1 cellular context compared by ENCODE assay signal in genomic region chr11:65961267-65962135, GRCh38.
TF ChIP-seq lines count a peak whose summit lies in the region.

A gene with protein sequence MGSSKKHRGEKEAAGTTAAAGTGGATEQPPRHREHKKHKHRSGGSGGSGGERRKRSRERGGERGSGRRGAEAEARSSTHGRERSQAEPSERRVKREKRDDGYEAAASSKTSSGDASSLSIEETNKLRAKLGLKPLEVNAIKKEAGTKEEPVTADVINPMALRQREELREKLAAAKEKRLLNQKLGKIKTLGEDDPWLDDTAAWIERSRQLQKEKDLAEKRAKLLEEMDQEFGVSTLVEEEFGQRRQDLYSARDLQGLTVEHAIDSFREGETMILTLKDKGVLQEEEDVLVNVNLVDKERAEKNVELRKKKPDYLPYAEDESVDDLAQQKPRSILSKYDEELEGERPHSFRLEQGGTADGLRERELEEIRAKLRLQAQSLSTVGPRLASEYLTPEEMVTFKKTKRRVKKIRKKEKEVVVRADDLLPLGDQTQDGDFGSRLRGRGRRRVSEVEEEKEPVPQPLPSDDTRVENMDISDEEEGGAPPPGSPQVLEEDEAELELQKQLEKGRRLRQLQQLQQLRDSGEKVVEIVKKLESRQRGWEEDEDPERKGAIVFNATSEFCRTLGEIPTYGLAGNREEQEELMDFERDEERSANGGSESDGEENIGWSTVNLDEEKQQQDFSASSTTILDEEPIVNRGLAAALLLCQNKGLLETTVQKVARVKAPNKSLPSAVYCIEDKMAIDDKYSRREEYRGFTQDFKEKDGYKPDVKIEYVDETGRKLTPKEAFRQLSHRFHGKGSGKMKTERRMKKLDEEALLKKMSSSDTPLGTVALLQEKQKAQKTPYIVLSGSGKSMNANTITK (plus strand): TSS chr11:65961734. CDS start chr11:65961781, 47 bp downstream.

TF ChIP-seq in HepG2, 621 proteins besides CTCF, POLR2A, EP300 and RAD21 (continued from another document and continues in another):
- no peak for TF ChIP-seq AKNA (CRISPR knock-in tag; IDR thresholded peaks at IDR 0.05; ENCODE audit: borderline replicate concordance)
- TF ChIP-seq ZNF143 (CRISPR knock-in tag; IDR thresholded peaks at IDR 0.05): peak; percentile 97
- TF ChIP-seq HNRNPH1 (optimal IDR thresholded peaks at IDR 0.05; ENCODE audit: low read depth, low read length): no peak
- peak; percentile 88; the same call in 1 of the 2 replicates for TF ChIP-seq ZNF704 (CRISPR knock-in tag; IDR thresholded peaks at IDR 0.05; ENCODE audit: borderline replicate concordance)
- TF ChIP-seq, protein P1, sequence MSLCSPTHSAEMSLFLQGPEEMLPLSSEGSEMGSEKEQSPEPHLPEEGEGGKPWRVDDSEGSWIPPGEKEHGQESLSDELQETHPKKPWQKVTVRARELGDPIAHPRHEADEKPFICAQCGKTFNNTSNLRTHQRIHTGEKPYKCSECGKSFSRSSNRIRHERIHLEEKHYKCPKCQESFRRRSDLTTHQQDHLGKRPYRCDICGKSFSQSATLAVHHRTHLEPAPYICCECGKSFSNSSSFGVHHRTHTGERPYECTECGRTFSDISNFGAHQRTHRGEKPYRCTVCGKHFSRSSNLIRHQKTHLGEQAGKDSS (CRISPR knock-in tag; IDR thresholded peaks at IDR 0.05; ENCODE audit: borderline replicate concordance, low read depth): no peak; the same call in 1 of the 2 replicates
- TF ChIP-seq HDAC6 (IDR thresholded peaks at IDR 0.05; ENCODE audit: low read depth, low read length): no peak
- peak; percentile 97 for TF ChIP-seq ZFAT (CRISPR knock-in tag; conservative IDR thresholded peaks at IDR 0.05)
- peak; percentile 80; the same call in 1 of the 2 replicates for TF ChIP-seq ZNF331 (CRISPR knock-in tag; IDR thresholded peaks at IDR 0.05)
- no peak for TF ChIP-seq ZKSCAN1 (IDR thresholded peaks at IDR 0.05; ENCODE audit: low read length)
- no peak for TF ChIP-seq SP1 (IDR thresholded peaks at IDR 0.05)
- TF ChIP-seq SP1 (CRISPR knock-in tag; IDR thresholded peaks at IDR 0.05): no peak; the same call in 1 of the 2 replicates
- TF ChIP-seq ZNF577 (CRISPR knock-in tag; IDR thresholded peaks at IDR 0.05; ENCODE audit: borderline replicate concordance, low read depth): no peak
- TF ChIP-seq AGO2 (optimal IDR thresholded peaks at IDR 0.05; ENCODE audit: low read depth, low read length): peak; percentile 87
- TF ChIP-seq, protein P2, sequence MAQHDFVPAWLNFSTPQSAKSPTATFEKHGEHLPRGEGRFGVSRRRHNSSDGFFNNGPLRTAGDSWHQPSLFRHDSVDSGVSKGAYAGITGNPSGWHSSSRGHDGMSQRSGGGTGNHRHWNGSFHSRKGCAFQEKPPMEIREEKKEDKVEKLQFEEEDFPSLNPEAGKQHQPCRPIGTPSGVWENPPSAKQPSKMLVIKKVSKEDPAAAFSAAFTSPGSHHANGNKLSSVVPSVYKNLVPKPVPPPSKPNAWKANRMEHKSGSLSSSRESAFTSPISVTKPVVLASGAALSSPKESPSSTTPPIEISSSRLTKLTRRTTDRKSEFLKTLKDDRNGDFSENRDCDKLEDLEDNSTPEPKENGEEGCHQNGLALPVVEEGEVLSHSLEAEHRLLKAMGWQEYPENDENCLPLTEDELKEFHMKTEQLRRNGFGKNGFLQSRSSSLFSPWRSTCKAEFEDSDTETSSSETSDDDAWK (CRISPR knock-in tag; IDR thresholded peaks at IDR 0.05): no peak
- peak; percentile 84 for TF ChIP-seq DR1 (CRISPR knock-in tag; IDR thresholded peaks at IDR 0.05)
- TF ChIP-seq, protein P3, sequence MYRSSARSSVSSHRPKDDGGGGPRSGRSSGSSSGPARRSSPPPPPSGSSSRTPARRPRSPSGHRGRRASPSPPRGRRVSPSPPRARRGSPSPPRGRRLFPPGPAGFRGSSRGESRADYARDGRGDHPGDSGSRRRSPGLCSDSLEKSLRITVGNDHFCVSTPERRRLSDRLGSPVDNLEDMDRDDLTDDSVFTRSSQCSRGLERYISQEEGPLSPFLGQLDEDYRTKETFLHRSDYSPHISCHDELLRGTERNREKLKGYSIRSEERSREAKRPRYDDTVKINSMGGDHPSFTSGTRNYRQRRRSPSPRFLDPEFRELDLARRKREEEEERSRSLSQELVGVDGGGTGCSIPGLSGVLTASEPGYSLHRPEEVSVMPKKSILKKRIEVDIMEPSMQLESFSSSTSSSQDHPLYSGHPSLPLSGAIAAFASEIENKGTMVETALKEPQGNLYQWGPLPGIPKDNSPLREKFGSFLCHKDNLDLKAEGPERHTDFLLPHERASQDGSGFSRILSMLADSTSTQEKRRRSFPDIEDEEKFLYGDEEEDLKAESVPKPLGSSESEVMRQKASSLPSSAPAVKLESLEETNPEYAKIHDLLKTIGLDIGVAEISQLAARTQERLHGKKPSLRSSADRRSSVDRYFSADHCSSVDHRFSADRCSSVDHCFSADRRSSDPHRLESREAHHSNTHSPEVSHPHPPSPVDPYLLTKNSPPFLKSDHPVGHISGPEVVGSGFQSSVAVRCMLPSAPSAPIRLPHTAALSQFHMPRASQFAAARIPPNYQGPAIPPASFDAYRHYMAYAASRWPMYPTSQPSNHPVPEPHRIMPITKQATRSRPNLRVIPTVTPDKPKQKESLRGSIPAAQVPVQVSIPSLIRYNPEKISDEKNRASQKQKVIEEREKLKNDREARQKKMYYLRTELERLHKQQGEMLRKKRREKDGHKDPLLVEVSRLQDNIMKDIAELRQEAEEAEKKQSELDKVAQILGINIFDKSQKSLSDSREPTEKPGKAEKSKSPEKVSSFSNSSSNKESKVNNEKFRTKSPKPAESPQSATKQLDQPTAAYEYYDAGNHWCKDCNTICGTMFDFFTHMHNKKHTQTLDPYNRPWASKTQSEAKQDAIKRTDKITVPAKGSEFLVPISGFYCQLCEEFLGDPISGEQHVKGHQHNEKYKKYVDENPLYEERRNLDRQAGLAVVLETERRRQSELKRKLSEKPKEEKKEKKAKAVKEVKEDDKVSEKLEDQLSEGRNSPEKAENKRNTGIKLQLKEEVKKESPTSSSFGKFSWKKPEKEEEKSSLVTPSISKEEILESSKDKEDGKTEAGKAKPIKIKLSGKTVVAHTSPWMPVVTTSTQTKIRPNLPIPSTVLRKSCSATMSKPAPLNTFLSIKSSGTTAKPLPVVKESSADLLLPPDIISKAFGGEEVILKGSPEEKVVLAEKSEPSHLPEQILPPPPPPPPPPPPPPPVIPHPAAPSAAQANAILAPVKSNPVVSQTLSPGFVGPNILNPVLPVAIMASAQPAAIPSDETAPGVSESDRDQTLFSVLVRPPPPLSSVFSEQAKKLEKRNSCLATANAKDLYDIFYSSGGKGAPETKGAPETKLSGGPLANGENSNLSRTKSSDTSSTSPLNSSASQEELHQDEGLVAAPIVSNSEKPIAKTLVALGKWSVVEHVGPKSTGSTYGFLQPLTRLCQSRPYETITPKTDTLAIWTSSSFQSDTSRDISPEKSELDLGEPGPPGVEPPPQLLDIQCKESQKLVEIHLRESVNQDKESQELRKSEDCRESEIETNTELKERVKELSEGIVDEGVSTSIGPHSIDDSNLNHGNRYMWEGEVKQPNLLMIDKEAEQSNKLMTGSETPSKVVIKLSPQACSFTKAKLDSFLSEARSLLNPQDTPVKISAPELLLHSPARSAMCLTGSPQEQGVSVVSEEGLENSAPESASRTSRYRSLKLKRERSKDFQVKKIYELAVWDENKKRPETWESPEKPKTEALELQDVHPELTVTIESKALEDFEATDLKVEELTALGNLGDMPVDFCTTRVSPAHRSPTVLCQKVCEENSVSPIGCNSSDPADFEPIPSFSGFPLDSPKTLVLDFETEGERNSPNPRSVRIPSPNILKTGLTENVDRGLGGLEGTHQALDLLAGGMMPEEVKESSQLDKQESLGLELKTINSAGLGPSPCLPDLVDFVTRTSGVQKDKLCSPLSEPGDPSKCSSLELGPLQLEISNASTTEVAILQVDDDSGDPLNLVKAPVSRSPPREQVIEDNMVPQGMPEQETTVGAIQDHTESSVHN (CRISPR knock-in tag; IDR thresholded peaks at IDR 0.05): no peak
- no peak for TF ChIP-seq ZNF382 (CRISPR knock-in tag; IDR thresholded peaks at IDR 0.05; ENCODE audit: borderline replicate concordance)
- TF ChIP-seq, protein P4, sequence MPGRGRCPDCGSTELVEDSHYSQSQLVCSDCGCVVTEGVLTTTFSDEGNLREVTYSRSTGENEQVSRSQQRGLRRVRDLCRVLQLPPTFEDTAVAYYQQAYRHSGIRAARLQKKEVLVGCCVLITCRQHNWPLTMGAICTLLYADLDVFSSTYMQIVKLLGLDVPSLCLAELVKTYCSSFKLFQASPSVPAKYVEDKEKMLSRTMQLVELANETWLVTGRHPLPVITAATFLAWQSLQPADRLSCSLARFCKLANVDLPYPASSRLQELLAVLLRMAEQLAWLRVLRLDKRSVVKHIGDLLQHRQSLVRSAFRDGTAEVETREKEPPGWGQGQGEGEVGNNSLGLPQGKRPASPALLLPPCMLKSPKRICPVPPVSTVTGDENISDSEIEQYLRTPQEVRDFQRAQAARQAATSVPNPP (CRISPR knock-in tag; IDR thresholded peaks at IDR 0.05): no peak
- TF ChIP-seq SRY (CRISPR knock-in tag; IDR thresholded peaks at IDR 0.05): peak; percentile 20; the same call in 1 of the 2 replicates
- TF ChIP-seq, protein P5, sequence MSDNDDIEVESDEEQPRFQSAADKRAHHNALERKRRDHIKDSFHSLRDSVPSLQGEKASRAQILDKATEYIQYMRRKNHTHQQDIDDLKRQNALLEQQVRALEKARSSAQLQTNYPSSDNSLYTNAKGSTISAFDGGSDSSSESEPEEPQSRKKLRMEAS (IDR thresholded peaks at IDR 0.05): peak; percentile 74
- no peak for TF ChIP-seq NFE2 (CRISPR knock-in tag; IDR thresholded peaks at IDR 0.05)
- TF ChIP-seq MNT (IDR thresholded peaks at IDR 0.05): peak; percentile 67
- TF ChIP-seq CC2D1A (CRISPR knock-in tag; IDR thresholded peaks at IDR 0.05): no peak
- TF ChIP-seq ZBTB25 (CRISPR knock-in tag; IDR thresholded peaks at IDR 0.05): peak; percentile 94
- no peak for TF ChIP-seq HMG20B (CRISPR knock-in tag; conservative IDR thresholded peaks at IDR 0.05)
- peak; percentile 62; the same call in 1 of the 2 replicates for TF ChIP-seq DMAP1 (CRISPR knock-in tag; IDR thresholded peaks at IDR 0.05)
- peak; percentile 99 for TF ChIP-seq GABPB1 (CRISPR knock-in tag; IDR thresholded peaks at IDR 0.05)
- TF ChIP-seq ZKSCAN8 (CRISPR knock-in tag; IDR thresholded peaks at IDR 0.05; ENCODE audit: borderline replicate concordance): no peak
- peak; percentile 78 for TF ChIP-seq ZNF543 (CRISPR knock-in tag; IDR thresholded peaks at IDR 0.05)
- TF ChIP-seq NR2C2 (CRISPR knock-in tag; IDR thresholded peaks at IDR 0.05; ENCODE audit: borderline replicate concordance): peak; percentile 100
- TF ChIP-seq ZMYM3 (CRISPR knock-in tag; IDR thresholded peaks at IDR 0.05): no peak
